ENCODE assay signal across 23 cellular contexts in the genomic region with DNA sequence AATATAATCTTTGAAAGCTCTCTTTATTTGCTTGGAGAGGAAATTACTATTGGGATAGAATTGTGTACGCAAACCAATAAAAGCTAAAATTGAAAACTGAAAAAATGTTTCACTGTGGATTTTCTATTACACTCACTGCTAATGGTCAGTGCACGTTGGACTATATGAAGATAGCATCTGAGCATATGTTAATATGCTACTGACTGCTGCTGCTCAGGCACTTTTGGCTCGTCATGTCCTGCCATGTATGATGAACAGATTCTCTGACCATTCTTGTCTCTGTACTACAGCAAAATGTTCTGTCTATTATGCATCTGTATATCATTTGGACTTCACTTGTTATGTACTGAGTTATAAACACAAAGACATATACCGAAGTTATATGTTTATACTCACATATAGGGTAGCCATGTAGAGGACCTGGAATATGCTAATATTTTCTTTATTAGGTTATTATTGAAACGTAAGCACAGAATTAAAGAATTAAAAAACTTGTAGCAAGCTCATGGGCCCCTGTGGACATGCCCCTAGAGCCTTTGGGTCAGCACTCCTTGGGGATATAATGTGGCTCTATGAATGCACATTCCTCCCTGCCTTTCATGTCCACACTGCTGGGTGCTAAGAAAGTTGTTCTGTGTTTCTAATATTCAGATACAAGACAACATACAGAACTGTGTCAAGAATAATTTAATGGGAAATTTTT.
"Had no signal": no experiment of that assay in that cellular context is flagged by ENCODE, and none has a peak within 500 bp of the region (broad histone marks: within the 10 kb centered on the region; RNA-seq: fewer than 3 reads in every experiment).

No MANE protein-coding gene starts in this region.

- H3K9me3 ChIP-seq: adrenal gland, body of pancreas, gastrocnemius medialis, neutrophil, ovary, stomach had no signal

- H3K9me3 Mint-ChIP-seq: activated naive CD8-positive, alpha-beta T cell treated with anti-CD3 and anti-CD28 coated beads for 36 hours; activated T-cell treated with anti-CD3 and anti-CD28 coated beads, Interleukin-2, amount 50 U/mL, for 72 hours; natural killer cell; stimulated activated naive B cell treated with anti-CD40 and anti-IgM and Interleukin-4, amounts not matched to agents 10 μg/mL and 1 μg/mL and 100 μg/mL, for 72 hours had no signal

- ATAC-seq: activated CD4-positive, alpha-beta T cell treated with anti-CD3 and anti-CD28 coated beads for 36 hours; activated T-cell treated with anti-CD3 and anti-CD28 coated beads, Interleukin-2, amount 50 U/mL, for 72 hours; body of pancreas; natural killer cell; stimulated activated naive B cell treated with anti-CD40 and anti-IgM and Interleukin-4, amounts not matched to agents 10 μg/mL and 1 μg/mL and 100 μg/mL, for 72 hours had no signal

- H3K4me3 Mint-ChIP-seq: activated CD4-positive, alpha-beta T cell treated with anti-CD3 and anti-CD28 coated beads for 36 hours; activated naive CD8-positive, alpha-beta T cell treated with anti-CD3 and anti-CD28 coated beads for 36 hours; activated T-cell treated with anti-CD3 and anti-CD28 coated beads, Interleukin-2, amount 50 U/mL, for 72 hours; natural killer cell; stimulated activated naive B cell treated with anti-CD40 and anti-IgM and Interleukin-4, amounts not matched to agents 10 μg/mL and 1 μg/mL and 100 μg/mL, for 72 hours had no signal

- H3K36me3 Mint-ChIP-seq: activated naive CD8-positive, alpha-beta T cell treated with anti-CD3 and anti-CD28 coated beads for 36 hours; natural killer cell; stimulated activated naive B cell treated with anti-CD40 and anti-IgM and Interleukin-4, amounts not matched to agents 10 μg/mL and 1 μg/mL and 100 μg/mL, for 72 hours had no signal

- H3K4me3 ChIP-seq: adrenal gland, body of pancreas, coronary artery, dorsolateral prefrontal cortex, gastrocnemius medialis, ovary, smooth muscle cell, stomach had no signal

- H3K27me3 ChIP-seq: adrenal gland, body of pancreas, dorsolateral prefrontal cortex, gastrocnemius medialis, neutrophil, ovary, stomach had no signal

- H3K27ac ChIP-seq: adrenal gland, body of pancreas, coronary artery, dorsolateral prefrontal cortex, neutrophil, ovary, stomach had no signal

- H3K27ac Mint-ChIP-seq: activated CD4-positive, alpha-beta T cell treated with anti-CD3 and anti-CD28 coated beads for 36 hours; activated naive CD8-positive, alpha-beta T cell treated with anti-CD3 and anti-CD28 coated beads for 36 hours; activated T-cell treated with anti-CD3 and anti-CD28 coated beads, Interleukin-2, amount 50 U/mL, for 72 hours; natural killer cell; progenitor cell of endocrine pancreas; stimulated activated naive B cell treated with anti-CD40 and anti-IgM and Interleukin-4, amounts not matched to agents 10 μg/mL and 1 μg/mL and 100 μg/mL, for 72 hours had no signal

- H3K27me3 Mint-ChIP-seq: stimulated activated naive B cell treated with anti-CD40 and anti-IgM and Interleukin-4, amounts not matched to agents 10 μg/mL and 1 μg/mL and 100 μg/mL, for 72 hours had no signal

- DNase-seq: activated CD4-positive, alpha-beta T cell treated with anti-CD3 and anti-CD28 coated beads for 36 hours; activated CD4-positive, CD25-positive, alpha-beta regulatory T cell; activated naive CD4-positive, alpha-beta T cell; activated naive CD8-positive, alpha-beta T cell treated with anti-CD3 and anti-CD28 coated beads for 36 hours; activated T-cell treated with anti-CD3 and anti-CD28 coated beads for 4 hours; activated T-cell treated with anti-CD3 and anti-CD28 coated beads, Interleukin-2, amount 50 U/mL, for 72 hours; adrenal gland; aorta; body of pancreas; dorsolateral prefrontal cortex; effector memory CD4-positive, alpha-beta T cell; erythroblast; glutamatergic neuron; natural killer cell; ovary; stimulated activated CD4-positive, alpha-beta T cell treated with anti-CD3 and anti-CD28 coated beads, Interleukin-1b, Interleukin-23, amount 100 ng/mL, for 48 hours; stimulated activated naive B cell treated with anti-CD40 and anti-IgM and Interleukin-4, amounts not matched to agents 10 μg/mL and 1 μg/mL and 100 μg/mL, for 72 hours; stomach had no signal

- H3K4me1 ChIP-seq: adrenal gland, body of pancreas had no signal

- H3K36me3 ChIP-seq: adrenal gland, gastrocnemius medialis, neutrophil, ovary, stomach had no signal

- H3K4me1 Mint-ChIP-seq: activated CD4-positive, alpha-beta T cell treated with anti-CD3 and anti-CD28 coated beads for 36 hours; activated naive CD8-positive, alpha-beta T cell treated with anti-CD3 and anti-CD28 coated beads for 36 hours; natural killer cell; stimulated activated naive B cell treated with anti-CD40 and anti-IgM and Interleukin-4, amounts not matched to agents 10 μg/mL and 1 μg/mL and 100 μg/mL, for 72 hours had no signal
